Comparison of ENCODE assay signal across 9 cellular contexts in genomic region chr13:40193290-40194203, GRCh38.
A peak's percentile ranks its signal among the peaks of the same experiment; 100 is the strongest.
DNase-seq lines count a peak whose midpoint lies in the region; ATAC-seq and TF ChIP-seq lines count a peak whose summit lies in the region.
"Had no signal": no experiment of that assay in that cellular context is flagged by ENCODE, and none has a peak within 500 bp of the region (broad histone marks: within the 10 kb centered on the region; RNA-seq: fewer than 3 reads in every experiment).

No MANE protein-coding gene starts in this region.

- TF ChIP-seq CTCF in osteoblast (IDR thresholded peaks at IDR 0.05; ENCODE audit: extremely low read depth, low read depth, low read length) (no peak), upper lobe of left lung (IDR thresholded peaks at IDR 0.05) (no peak)

- H3K4me1 Mint-ChIP-seq in CD4-positive, alpha-beta memory T cell, result peaks cover 37 to 53% (median 45%) of the 10 kb centered on the region in 4 donors

- ATAC-seq in left ventricle myocardium superior (peak; percentile 66), upper lobe of left lung (ENCODE audit: low FRiP score in 2 of 2) (peak in 1 of 2 donors; percentile 91), HG03342 (IDR thresholded peaks at IDR 0.05; ENCODE audit: unreplicated experiment) (no peak)

- H3K27me3 ChIP-seq in osteoblast (ENCODE audit: insufficient read depth, low read length) (peaks cover under 1% of the 10 kb centered on the region), upper lobe of left lung (no peaks in the 10 kb centered on the region)
- H3K27me3 ChIP-seq in CD4-positive, alpha-beta memory T cell (ENCODE audit: insufficient read depth, low read length), result no peaks in the 10 kb centered on the region

- no peak for TF ChIP-seq EP300 in upper lobe of left lung (IDR thresholded peaks at IDR 0.05)

- H2AFZ ChIP-seq in osteoblast (ENCODE audit: low read length), result peak overlapping the region; percentile 39

- H3K9me3 Mint-ChIP-seq in CD4-positive, alpha-beta memory T cell, result no peaks in the 10 kb centered on the region

- no peaks in the 10 kb centered on the region for H3K36me3 Mint-ChIP-seq in CD4-positive, alpha-beta memory T cell

- DNase-seq in caudate nucleus (lab: John Stamatoyannopoulos, UW) (peak in 50 of 61 donors; percentile 19 to 77 (median 56)), left ventricle myocardium superior (peak; percentile 36), osteoblast (ENCODE audit: insufficient read length, low spot score, missing footprints) (no peak), upper lobe of left lung (no peak), NOMO-1 (lab: John Stamatoyannopoulos, UW; ENCODE audit: unreplicated experiment in 2 of 2) (no peak)
- no peak for DNase-seq in CD4-positive, alpha-beta memory T cell
- DNase-seq: NCI-H1694, retina had no signal

- H3K27ac ChIP-seq in caudate nucleus (ENCODE audit: low read depth, low read length) (peak overlapping the region; percentile 98), osteoblast (ENCODE audit: low read depth, low read length) (no peak overlapping the region), upper lobe of left lung (peak overlapping the region; percentile 52 to 85 (median 69))
- no peak overlapping the region for H3K27ac ChIP-seq in CD4-positive, alpha-beta memory T cell (ENCODE audit: low read depth, low read length)

- intact Hi-C loops in left ventricle myocardium superior (cut with micrococcal nuclease), result no loop called here
- intact Hi-C loops in CD4-positive, alpha-beta memory T cell (cut with micrococcal nuclease), result no loop called here

- TF ChIP-seq POLR2A in upper lobe of left lung (IDR thresholded peaks at IDR 0.05), result no peak

- peaks cover 17% of the 10 kb centered on the region for H3K4me1 ChIP-seq in osteoblast (ENCODE audit: insufficient read depth, low read length)
- H3K4me1 ChIP-seq in upper lobe of left lung, result peaks cover 5 to 23% (median 18%) of the 10 kb centered on the region in 4 donors
- H3K4me1 ChIP-seq in CD4-positive, alpha-beta memory T cell (ENCODE audit: insufficient read depth, low read length), result peaks cover 40% of the 10 kb centered on the region

- H3K9me3 ChIP-seq in osteoblast (ENCODE audit: low read depth, low read length) (no peaks in the 10 kb centered on the region), upper lobe of left lung (no peaks in the 10 kb centered on the region)
- no peaks in the 10 kb centered on the region for H3K9me3 ChIP-seq in CD4-positive, alpha-beta memory T cell (ENCODE audit: control insufficient read depth in 1 of 2, low read length in 2 of 2)

- POLR2A ChIA-PET in CD4-positive, alpha-beta memory T cell (lab: Charles Lee; ENCODE audit: partially characterized antibody), result interaction anchor here (0.7 to 0.9 kb wide), 2 partner anchors 13 to 28 kb away, joined by 4 to 5 read pairs; no protein-coding TSS in a partner anchor

- H3K36me3 ChIP-seq in osteoblast (ENCODE audit: insufficient read depth, low read length) (no peaks in the 10 kb centered on the region), upper lobe of left lung (no peaks in the 10 kb centered on the region)
- H3K36me3 ChIP-seq in CD4-positive, alpha-beta memory T cell (ENCODE audit: insufficient read depth, low read length), result no peaks in the 10 kb centered on the region

- CTCF ChIA-PET in CD4-positive, alpha-beta memory T cell (lab: Charles Lee; ENCODE audit: partially characterized antibody), result no interaction called here

- peak overlapping the region; percentile 38 for H3K4me2 ChIP-seq in osteoblast (ENCODE audit: insufficient read depth, low read length)

- H3K27me3 Mint-ChIP-seq in CD4-positive, alpha-beta memory T cell, result no peaks in the 10 kb centered on the region

- 61 to 74% methylated on average over 14 to 18 of the region's 18 CpGs for WGBS in upper lobe of left lung, 2 donors

- no peak overlapping the region for H3K4me3 Mint-ChIP-seq in CD4-positive, alpha-beta memory T cell

- no peaks in the 10 kb centered on the region for H4K20me1 ChIP-seq in osteoblast (ENCODE audit: insufficient read depth, low read length)

- H3K4me3 ChIP-seq in osteoblast (ENCODE audit: insufficient read depth, low read length) (no peak overlapping the region), upper lobe of left lung (no peak overlapping the region)
- no peak overlapping the region for H3K4me3 ChIP-seq in CD4-positive, alpha-beta memory T cell (ENCODE audit: low read length in 2 of 2)

- H3K27ac Mint-ChIP-seq in CD4-positive, alpha-beta memory T cell, result peak overlapping the region in 2 of 7 donors; percentile 64 to 78

- no peaks in the 10 kb centered on the region for H3K79me2 ChIP-seq in osteoblast (ENCODE audit: insufficient read depth, low read length)

Comparison
In these comparisons a context has a peak if more than half of its experiments do, and no peak if none do; other contexts are left out.
1. DNase-seq: peak in caudate nucleus (50 of 61) and left ventricle myocardium superior (single experiment); none in osteoblast (single experiment), upper lobe of left lung (0 of 2), CD4-positive, alpha-beta memory T cell (0 of 5) and NOMO-1 (0 of 2).
2. H3K27ac ChIP-seq: peak in caudate nucleus (single experiment) and upper lobe of left lung (4 of 4); none in osteoblast (single experiment) and CD4-positive, alpha-beta memory T cell (single experiment).